In the genomic region with DNA sequence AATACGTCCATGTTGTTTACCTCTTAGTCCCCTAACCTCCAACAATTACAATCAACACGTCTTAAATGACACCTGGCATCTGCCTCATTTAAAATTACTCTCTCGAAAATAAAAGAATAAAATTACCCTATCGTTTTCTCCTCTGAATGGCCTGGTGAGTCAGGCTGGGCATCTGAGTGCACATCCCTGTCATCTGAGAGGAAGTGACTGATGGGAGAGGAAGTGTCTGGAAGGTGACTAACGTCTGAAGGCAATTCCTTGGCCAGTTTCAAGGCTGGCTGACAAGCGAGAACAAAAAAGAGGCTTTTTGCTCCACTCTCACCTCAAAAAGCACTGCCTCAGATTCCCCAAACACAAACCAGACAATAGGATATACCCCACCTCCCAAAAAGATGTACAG, we compare ENCODE assay signal across 8 cellular contexts. TPM values are rescaled to one million over a fixed set of nuclear protein-coding genes. Genes with fewer than 3 reads are reported as not detected.
DNase-seq lines count a peak whose midpoint lies in the region; ATAC-seq and TF ChIP-seq lines count a peak whose summit lies in the region.

No MANE protein-coding gene starts in this region.

- peaks cover 29% of the 10 kb centered on the region for H3K79me2 ChIP-seq in hepatocyte

- no peak overlapping the region for H3K4me3 ChIP-seq in hepatocyte

- ATAC-seq in naive thymus-derived CD8-positive, alpha-beta T cell = no peak

- no peaks in the 10 kb centered on the region for H3K27me3 Mint-ChIP-seq in naive thymus-derived CD8-positive, alpha-beta T cell
- no peaks in the 10 kb centered on the region for H3K27me3 Mint-ChIP-seq in progenitor cell of endocrine pancreas

- H3K36me3 Mint-ChIP-seq in naive thymus-derived CD8-positive, alpha-beta T cell = peaks cover 0 to 52% (median 10%) of the 10 kb centered on the region in 3 donors
- H3K36me3 Mint-ChIP-seq in progenitor cell of endocrine pancreas (ENCODE audit: insufficient read depth) = peaks cover 2% of the 10 kb centered on the region

- peak; percentile 97 for DNase-seq in ELR (ENCODE audit: low read depth)
- DNase-seq in NCI-H1436 (lab: John Stamatoyannopoulos, UW) = peak; percentile 65
- DNase-seq in amniotic stem cell (lab: John Stamatoyannopoulos, UW) = peak; percentile 71
- no peak for DNase-seq in naive thymus-derived CD8-positive, alpha-beta T cell
- no peak for DNase-seq in progenitor cell of endocrine pancreas (ENCODE audit: low spot score, unreplicated experiment)
- DNase-seq in hepatocyte (ENCODE audit: low spot score) = no peak
- DNase-seq in cerebellar nuclear complex (lab: John Stamatoyannopoulos, UW) = no peak
- no peak for DNase-seq in NCI-H1694 (lab: John Stamatoyannopoulos, UW)

- TF ChIP-seq CTCF in progenitor cell of endocrine pancreas (IDR thresholded peaks at IDR 0.05; ENCODE audit: unreplicated experiment) (no peak), hepatocyte (IDR thresholded peaks at IDR 0.05; ENCODE audit: poor library complexity) (no peak)

- no peaks in the 10 kb centered on the region for H4K20me1 ChIP-seq in hepatocyte (ENCODE audit: insufficient read depth, poor library complexity, severe bottlenecking)

- H3K27ac Mint-ChIP-seq in naive thymus-derived CD8-positive, alpha-beta T cell = peak overlapping the region in 7 of 10 donors; percentile 40 to 81 (median 60)
- no peak overlapping the region for H3K27ac Mint-ChIP-seq in progenitor cell of endocrine pancreas

- no peak overlapping the region for H3K4me2 ChIP-seq in hepatocyte

- POLR2A ChIA-PET in naive thymus-derived CD8-positive, alpha-beta T cell (lab: Charles Lee) = no interaction called here

- no peaks in the 10 kb centered on the region for H3K9me3 ChIP-seq in hepatocyte (ENCODE audit: low read depth)

- no peak overlapping the region for H3K27ac ChIP-seq in hepatocyte

- no peaks in the 10 kb centered on the region for H3K9me2 ChIP-seq in hepatocyte (replicated peaks; ENCODE audit: insufficient read depth)

- no peaks in the 10 kb centered on the region for H3K36me3 ChIP-seq in hepatocyte (replicated peaks; ENCODE audit: insufficient read depth, low read depth)

- 80% methylated on average over 6 of the region's 6 CpGs for WGBS in hepatocyte (ENCODE audit: low lambda C conversion rate, missing lambda C conversion rate)

- H3K4me3 Mint-ChIP-seq in naive thymus-derived CD8-positive, alpha-beta T cell = peak overlapping the region in 2 of 10 donors; percentile 24
- no peak overlapping the region for H3K4me3 Mint-ChIP-seq in progenitor cell of endocrine pancreas (ENCODE audit: low read depth)

- H3K4me1 Mint-ChIP-seq in naive thymus-derived CD8-positive, alpha-beta T cell = peaks cover 40 to 87% (median 65%) of the 10 kb centered on the region in 4 donors
- H3K4me1 Mint-ChIP-seq in progenitor cell of endocrine pancreas (ENCODE audit: low read depth) = peaks cover 9% of the 10 kb centered on the region

- no peak overlapping the region for H2AFZ ChIP-seq in hepatocyte

- H3K4me1 ChIP-seq in hepatocyte (ENCODE audit: insufficient read depth) = peaks cover 4% of the 10 kb centered on the region

- H3K27me3 ChIP-seq in hepatocyte = no peaks in the 10 kb centered on the region

- H3K9me3 Mint-ChIP-seq in naive thymus-derived CD8-positive, alpha-beta T cell = no peaks in the 10 kb centered on the region
- H3K9me3 Mint-ChIP-seq in progenitor cell of endocrine pancreas (ENCODE audit: low read depth) = no peaks in the 10 kb centered on the region

RNA-seq across cellular contexts. Expression of a gene that starts 57.7 kb away (rescaled TPM):
- 10 to 100 TPM; 50.0 to 54.5 TPM for total RNA-seq in naive thymus-derived CD8-positive, alpha-beta T cell
- polyA plus RNA-seq in naive thymus-derived CD8-positive, alpha-beta T cell = 10 to 100 TPM; 50.1 to 69.6 (median 53.5) TPM
- 61.9 and 74.6 TPM in 2 replicates for total RNA-seq in progenitor cell of endocrine pancreas
- 74.5 and 80.4 TPM in 2 replicates for total RNA-seq in hepatocyte
- 79.4 and 81.1 TPM in 2 replicates for polyA plus RNA-seq in hepatocyte

Comparison
In these comparisons a context has a peak if more than half of its experiments do, and no peak if none do; other contexts are left out.
1. DNase-seq: peak in ELR (single experiment), NCI-H1436 (single experiment) and amniotic stem cell (single experiment); none in naive thymus-derived CD8-positive, alpha-beta T cell (0 of 10), progenitor cell of endocrine pancreas (single experiment), hepatocyte (single experiment), cerebellar nuclear complex (0 of 2) and NCI-H1694 (single experiment).